ENCODE assay signal across 26 cellular contexts in genomic region chr14:63475761-63476160, GRCh38.
DNase-seq lines count a peak whose midpoint lies in the region; ATAC-seq and TF ChIP-seq lines count a peak whose summit lies in the region.
"Had no signal": no experiment of that assay in that cellular context is flagged by ENCODE, and none has a peak within 500 bp of the region (broad histone marks: within the 10 kb centered on the region; RNA-seq: fewer than 3 reads in every experiment).

No MANE protein-coding gene starts in this region.

- peaks cover 24% of the 10 kb centered on the region for H3K4me1 ChIP-seq in HEK293 (ENCODE audit: control insufficient read depth, insufficient read depth, low read length)
- H3K4me1 ChIP-seq in uterus = no peaks in the 10 kb centered on the region

- H3K27ac ChIP-seq in HEK293 (ENCODE audit: extremely low read depth, low read depth, low read length) (no peak overlapping the region), uterus (no peak overlapping the region)
- H3K27ac ChIP-seq: dorsolateral prefrontal cortex, HL-60 had no signal

- POLR2A ChIA-PET in activated CD4-positive, alpha-beta T cell treated with anti-CD3 and anti-CD28 coated beads for 36 hours (lab: Charles Lee) = no interaction called here
- POLR2A ChIA-PET in HEK293 (lab: Yijun Ruan, JAX) = no interaction called here

- peaks cover 7% of the 10 kb centered on the region for H3K36me3 Mint-ChIP-seq in activated CD4-positive, alpha-beta T cell treated with anti-CD3 and anti-CD28 coated beads, Interleukin-2, amount 10 ng/mL, durations not matched to agents 24 days and 14 days (ENCODE audit: low read depth)
- peaks cover 3% of the 10 kb centered on the region for H3K36me3 Mint-ChIP-seq in activated CD4-positive, alpha-beta T cell treated with anti-CD3 and anti-CD28 coated beads for 36 hours (ENCODE audit: low read depth)
- H3K36me3 Mint-ChIP-seq in activated T-helper 17 cell treated with anti-CD3 and anti-CD28 coated beads, Interleukin-2, amount 50 U/mL, for 72 hours (ENCODE audit: low read depth) = no peaks in the 10 kb centered on the region

- no peak for ATAC-seq in activated CD4-positive, alpha-beta T cell treated with anti-CD3 and anti-CD28 coated beads for 36 hours
- ATAC-seq in activated T-helper 17 cell treated with anti-CD3 and anti-CD28 coated beads, Interleukin-2, amount 50 U/mL, for 72 hours (replicated peaks) = no peak
- no peak for ATAC-seq in HG03280 (IDR thresholded peaks at IDR 0.05; ENCODE audit: unreplicated experiment)
- ATAC-seq: activated T-cell treated with anti-CD3 and anti-CD28 coated beads, Interleukin-2, amount 50 U/mL, for 4 hours; left colon had no signal

- peak overlapping the region; percentile 75 for H3K27ac Mint-ChIP-seq in activated CD4-positive, alpha-beta T cell treated with anti-CD3 and anti-CD28 coated beads, Interleukin-2, amount 10 ng/mL, durations not matched to agents 24 days and 14 days
- no peak overlapping the region for H3K27ac Mint-ChIP-seq in activated CD4-positive, alpha-beta T cell treated with anti-CD3 and anti-CD28 coated beads for 36 hours
- peak overlapping the region; percentile 53 for H3K27ac Mint-ChIP-seq in activated T-helper 17 cell treated with anti-CD3 and anti-CD28 coated beads, Interleukin-2, amount 50 U/mL, for 72 hours
- H3K27ac Mint-ChIP-seq: activated naive CD4-positive, alpha-beta T cell treated with anti-CD3 and anti-CD28 coated beads, Interleukin-2, amount 10 ng/mL, durations not matched to agents 7 days and 5 days had no signal

- no peaks in the 10 kb centered on the region for H3K27me3 Mint-ChIP-seq in activated CD4-positive, alpha-beta T cell treated with anti-CD3 and anti-CD28 coated beads, Interleukin-2, amount 10 ng/mL, durations not matched to agents 24 days and 14 days
- no peaks in the 10 kb centered on the region for H3K27me3 Mint-ChIP-seq in activated CD4-positive, alpha-beta T cell treated with anti-CD3 and anti-CD28 coated beads for 36 hours
- H3K27me3 Mint-ChIP-seq in activated T-helper 17 cell treated with anti-CD3 and anti-CD28 coated beads, Interleukin-2, amount 50 U/mL, for 72 hours = no peaks in the 10 kb centered on the region
- H3K27me3 Mint-ChIP-seq: activated naive CD4-positive, alpha-beta T cell treated with anti-CD3 and anti-CD28 coated beads, Interleukin-2, amount 10 ng/mL, durations not matched to agents 7 days and 5 days; B cell had no signal

- no peaks in the 10 kb centered on the region for H3K36me3 ChIP-seq in HEK293 (ENCODE audit: control insufficient read depth in 2 of 2, insufficient read depth in 1 of 2, low read length in 2 of 2)
- no peaks in the 10 kb centered on the region for H3K36me3 ChIP-seq in uterus
- H3K36me3 ChIP-seq: ascending aorta had no signal

- H3K9me3 Mint-ChIP-seq in activated CD4-positive, alpha-beta T cell treated with anti-CD3 and anti-CD28 coated beads, Interleukin-2, amount 10 ng/mL, durations not matched to agents 24 days and 14 days = no peaks in the 10 kb centered on the region
- H3K9me3 Mint-ChIP-seq in activated CD4-positive, alpha-beta T cell treated with anti-CD3 and anti-CD28 coated beads for 36 hours (ENCODE audit: low read depth) = no peaks in the 10 kb centered on the region
- H3K9me3 Mint-ChIP-seq in activated T-helper 17 cell treated with anti-CD3 and anti-CD28 coated beads, Interleukin-2, amount 50 U/mL, for 72 hours = no peaks in the 10 kb centered on the region
- H3K9me3 Mint-ChIP-seq: activated naive CD4-positive, alpha-beta T cell treated with anti-CD3 and anti-CD28 coated beads, Interleukin-2, amount 10 ng/mL, durations not matched to agents 7 days and 5 days; activated T-cell treated with anti-CD3 and anti-CD28 coated beads, Interleukin-2, amount 50 U/mL, for 4 hours had no signal

- H3K4me3 Mint-ChIP-seq in activated CD4-positive, alpha-beta T cell treated with anti-CD3 and anti-CD28 coated beads, Interleukin-2, amount 10 ng/mL, durations not matched to agents 24 days and 14 days = no peak overlapping the region
- H3K4me3 Mint-ChIP-seq in activated CD4-positive, alpha-beta T cell treated with anti-CD3 and anti-CD28 coated beads for 36 hours = no peak overlapping the region
- no peak overlapping the region for H3K4me3 Mint-ChIP-seq in activated T-helper 17 cell treated with anti-CD3 and anti-CD28 coated beads, Interleukin-2, amount 50 U/mL, for 72 hours
- H3K4me3 Mint-ChIP-seq: activated naive CD4-positive, alpha-beta T cell treated with anti-CD3 and anti-CD28 coated beads, Interleukin-2, amount 10 ng/mL, durations not matched to agents 7 days and 5 days; activated T-cell treated with anti-CD3 and anti-CD28 coated beads, Interleukin-2, amount 50 U/mL, for 4 hours; B cell had no signal

- TF ChIP-seq POLR2A in uterus (IDR thresholded peaks at IDR 0.05) = no peak

- no peaks in the 10 kb centered on the region for H3K27me3 ChIP-seq in uterus
- H3K27me3 ChIP-seq: ascending aorta, dorsolateral prefrontal cortex had no signal

- H3K4me3 ChIP-seq in HEK293 (ENCODE audit: low read depth, low read length) (no peak overlapping the region), uterus (no peak overlapping the region)
- H3K4me3 ChIP-seq: ascending aorta, dorsolateral prefrontal cortex had no signal

- H3K9me3 ChIP-seq in HEK293 (ENCODE audit: control insufficient read depth, insufficient read depth, low read depth, low read length) (no peaks in the 10 kb centered on the region), uterus (no peaks in the 10 kb centered on the region)
- H3K9me3 ChIP-seq: ascending aorta had no signal

- CTCF ChIA-PET in activated CD4-positive, alpha-beta T cell treated with anti-CD3 and anti-CD28 coated beads for 36 hours (lab: Charles Lee) = interaction anchor here (0.7 to 1.1 kb wide), 2 partner anchors 88 to 167 kb away, joined by 3 read pairs; no protein-coding TSS in a partner anchor
- CTCF ChIA-PET in HEK293 (lab: Yijun Ruan, JAX) = interaction anchor here (0.6 kb wide), 1 partner anchor 1950 kb away, joined by 3 read pairs; no protein-coding TSS in a partner anchor

- intact Hi-C loops in activated CD4-positive, alpha-beta T cell treated with anti-CD3 and anti-CD28 coated beads, Interleukin-2, amount 10 ng/mL, durations not matched to agents 24 days and 14 days (cut with micrococcal nuclease) = loop anchor here (5.0 to 10.0 kb wide), 4 partner anchors 37 to 387 kb away; partner anchors contain the start of gene SGPP1
- intact Hi-C loops in activated CD4-positive, alpha-beta T cell treated with anti-CD3 and anti-CD28 coated beads for 36 hours (cut with DNase I, micrococcal nuclease) = loop anchor here (5.0 to 10.0 kb wide), 4 partner anchors 167 to 1029 kb away; partner anchors contain the start of genes SYNE2 (in 1 of the 2), WDR89 (in 1 of the 2), ZBTB1 (in 1 of the 2) and ZBTB25 (in 1 of the 2)
- intact Hi-C loops in uterus (cut with DNase I; ENCODE audit: low total_unique reads) = no loop called here

- TF ChIP-seq CTCF in HEK293 (tag by site-specific recombination; IDR thresholded peaks at IDR 0.05) (no peak), uterus (IDR thresholded peaks at IDR 0.05) (no peak)

- H3K4me1 Mint-ChIP-seq in activated CD4-positive, alpha-beta T cell treated with anti-CD3 and anti-CD28 coated beads, Interleukin-2, amount 10 ng/mL, durations not matched to agents 24 days and 14 days = peaks cover 53% of the 10 kb centered on the region
- H3K4me1 Mint-ChIP-seq in activated CD4-positive, alpha-beta T cell treated with anti-CD3 and anti-CD28 coated beads for 36 hours = peaks cover 63% of the 10 kb centered on the region
- H3K4me1 Mint-ChIP-seq in activated T-helper 17 cell treated with anti-CD3 and anti-CD28 coated beads, Interleukin-2, amount 50 U/mL, for 72 hours = peaks cover 26% of the 10 kb centered on the region

- no peak for DNase-seq in activated CD4-positive, alpha-beta T cell treated with anti-CD3 and anti-CD28 coated beads, Interleukin-2, amount 10 ng/mL, durations not matched to agents 24 days and 14 days
- DNase-seq in activated CD4-positive, alpha-beta T cell treated with anti-CD3 and anti-CD28 coated beads for 36 hours = no peak
- DNase-seq in lung microvascular endothelial cell (ENCODE audit: low read depth in 2 of 2) (peak; percentile 11 to 93), NOMO-1 treated with DMSO at 0.1 percent for 48 hours (lab: John Stamatoyannopoulos, UW; ENCODE audit: unreplicated experiment) (no peak), uterus (no peak)
- DNase-seq: activated naive CD4-positive, alpha-beta T cell treated with anti-CD3 and anti-CD28 coated beads, Interleukin-2, amount 10 ng/mL, durations not matched to agents 7 days and 5 days; activated T-cell treated with anti-CD3 and anti-CD28 coated beads, Interleukin-2, amount 50 U/mL, for 4 hours; caudate nucleus; COR-L47; DMS79 treated with DMSO at 0.1 percent for 48 hours; dorsolateral prefrontal cortex; H7; left colon; mesendoderm; NCI-H1092; NCI-H187 treated with DMSO at 0.1 percent for 48 hours; NCI-H2227 treated with DMSO at 0.1 percent for 48 hours; NCI-H748 treated with DMSO at 0.1 percent for 48 hours; nucleus accumbens; trophoblast cell had no signal

TF ChIP-seq in HEK293, 187 proteins besides CTCF, POLR2A, EP300 and RAD21:
- TF ChIP-seq ZSCAN4 (tag by site-specific recombination; IDR thresholded peaks at IDR 0.05) = no peak
- peak; percentile 76; the same call in 1 of the 2 replicates for TF ChIP-seq PRDM6 (tag by site-specific recombination; IDR thresholded peaks at IDR 0.05)

Comparison
In these comparisons a context has a peak if more than half of its experiments do, and no peak if none do; other contexts are left out.
1. DNase-seq: peak in lung microvascular endothelial cell (2 of 2); none in activated CD4-positive, alpha-beta T cell treated with anti-CD3 and anti-CD28 coated beads, Interleukin-2, amount 10 ng/mL, durations not matched to agents 24 days and 14 days (single experiment), activated CD4-positive, alpha-beta T cell treated with anti-CD3 and anti-CD28 coated beads for 36 hours (single experiment), NOMO-1 treated with DMSO at 0.1 percent for 48 hours (single experiment) and uterus (0 of 2).